ENCODE assay signal across 10 cellular contexts in genomic region chr1:67060811-67061218, GRCh38. TPM values are rescaled to one million over a fixed set of nuclear protein-coding genes. Genes with fewer than 3 reads are reported as not detected.
DNase-seq lines count a peak whose midpoint lies in the region; ATAC-seq, FAIRE-seq and TF ChIP-seq lines count a peak whose summit lies in the region.
"Had no signal": no experiment of that assay in that cellular context is flagged by ENCODE, and none has a peak within 500 bp of the region (broad histone marks: within the 10 kb centered on the region; RNA-seq: fewer than 3 reads in every experiment).

No MANE protein-coding gene starts in this region.

- H3K27ac ChIP-seq in AG04450 (ENCODE audit: low read depth, low read length) (peak overlapping the region; percentile 85), K562 (ENCODE audit: extremely low read depth, low read depth, low read length) (no peak overlapping the region)
- H3K27ac ChIP-seq: neural progenitor cell had no signal

- H3K9me1 ChIP-seq in K562 (ENCODE audit: control insufficient read depth, insufficient read depth, low read length): no peaks in the 10 kb centered on the region

- intact Hi-C loops in K562 (cut with micrococcal nuclease): no loop called here

- TF ChIP-seq RAD21 in K562 (CRISPR knock-in tag; conservative IDR thresholded peaks at IDR 0.05 in 1 of 2, IDR thresholded peaks at IDR 0.05 in 1 of 2): 0 out of 4 replicates have a peak, but pooled peaks of 1 of the 2 experiments have one; percentile 21

- FAIRE-seq in K562 (lab: Jason Lieb, UNC): peak; percentile 44

- TF ChIP-seq POLR2A in K562 (conservative IDR thresholded peaks at IDR 0.05): no peak

- in situ Hi-C loops in K562 (cut with MboI): no loop called here

- 18% methylated on average over 2 of the region's 2 CpGs for WGBS in K562 (ENCODE audit: insufficient coverage, low coverage, missing lambda C conversion rate)

- POLR2A ChIA-PET in AG04450 (lab: Yijun Ruan, JAX) (interaction anchor here (0.8 to 1.8 kb wide), 4 partner anchors 17 to 136 kb away, joined by 3 to 7 read pairs (median 4); partner anchors contain the start of genes DNAI4 and MIER1), K562 (lab: Yijun Ruan, JAX) (interaction anchor here (1.1 kb wide), 1 partner anchor 13 kb away, joined by 4 read pairs; no protein-coding TSS in a partner anchor)

- CTCF ChIA-PET in AG04450 (lab: Charles Lee): interaction anchor here (1.0 to 1.9 kb wide), 2 partner anchors 65 to 88 kb away, joined by 4 to 9 read pairs; no protein-coding TSS in a partner anchor
- CTCF ChIA-PET in K562 (lab: Yijun Ruan, JAX; ENCODE audit: low intra/inter-chr PET ratio): no interaction called here

- peak overlapping the region; percentile 35; the same call in 1 of the 2 replicates for H2AFZ ChIP-seq in K562 (ENCODE audit: low read depth, low read length)
- H2AFZ ChIP-seq: neural progenitor cell had no signal

- no peaks in the 10 kb centered on the region for H3K36me3 ChIP-seq in K562 (ENCODE audit: control insufficient read depth, insufficient read depth, low read length)
- H3K36me3 ChIP-seq: neural progenitor cell had no signal

- H3K9me3 ChIP-seq in AG04450 (ENCODE audit: control insufficient read depth, insufficient read depth, low read length): no peaks in the 10 kb centered on the region
- H3K9me3 ChIP-seq in K562 (replicated peaks; ENCODE audit: control insufficient read depth, insufficient read depth, low read depth, low read length): no peaks in the 10 kb centered on the region

- no peak for ATAC-seq in K562
- no peak for ATAC-seq in GM19397 (IDR thresholded peaks at IDR 0.05; ENCODE audit: unreplicated experiment)
- ATAC-seq in GM18873 (IDR thresholded peaks at IDR 0.05; ENCODE audit: low FRiP score, unreplicated experiment): no peak
- no peak for ATAC-seq in GM19324 (IDR thresholded peaks at IDR 0.05; ENCODE audit: low FRiP score, unreplicated experiment)

- DNase-seq in AG04450 (ENCODE audit: low read depth, low spot score) (peak; percentile 97), LoVo (ENCODE audit: low spot score) (peak; percentile 58), K562 (ENCODE audit: extremely low read depth in 1 of 4, low spot score in 3 of 4) (peak in 2 of 4 experiments; percentile 18 to 44), left kidney (ENCODE audit: low read depth, low spot score) (peak; percentile 2), DMS79 (lab: John Stamatoyannopoulos, UW) (no peak)
- DNase-seq: NCI-H446 treated with DMSO at 0.1 percent for 48 hours had no signal

- no peak overlapping the region for H3K9ac ChIP-seq in K562 (ENCODE audit: insufficient read depth in 1 of 2, low read depth in 2 of 2, low read length in 2 of 2)
- H3K9ac ChIP-seq: neural progenitor cell had no signal

- no TSS peak for BruUV-seq in K562 (replicated peaks; lab: Mats Ljungman, UMichigan)

- H3K4me3 ChIP-seq in AG04450 (ENCODE audit: low read depth, low read length): no peak overlapping the region
- H3K4me3 ChIP-seq in K562: no peak overlapping the region
- H3K4me3 ChIP-seq: neural progenitor cell had no signal

- no peak overlapping the region for H3K4me2 ChIP-seq in K562 (ENCODE audit: insufficient read depth, low read length)
- H3K4me2 ChIP-seq: neural progenitor cell had no signal

- H3K27me3 ChIP-seq in AG04450 (ENCODE audit: control insufficient read depth, insufficient read depth, low read length): no peaks in the 10 kb centered on the region
- no peaks in the 10 kb centered on the region for H3K27me3 ChIP-seq in K562 (ENCODE audit: control insufficient read depth in 2 of 2, insufficient read depth in 2 of 2, low read length in 2 of 2)
- H3K27me3 ChIP-seq: neural progenitor cell had no signal

- TF ChIP-seq EP300 in K562 (IDR thresholded peaks at IDR 0.05; ENCODE audit: low read length): no peak

- H3K79me2 ChIP-seq in K562 (ENCODE audit: control insufficient read depth, insufficient read depth, low read length): no peaks in the 10 kb centered on the region

- TF ChIP-seq CTCF in AG04450 (IDR thresholded peaks at IDR 0.05; ENCODE audit: low read depth, low read length): no peak
- no peak for TF ChIP-seq CTCF in K562 (IDR thresholded peaks at IDR 0.05 in 2 of 3, conservative IDR thresholded peaks at IDR 0.05 in 1 of 3; ENCODE audit: insufficient read depth in 2 of 3, low read depth in 1 of 3, low read length in 3 of 3)

- no peaks in the 10 kb centered on the region for H4K20me1 ChIP-seq in K562 (replicated peaks; ENCODE audit: control insufficient read depth, insufficient read depth, low read length)

- peaks cover 0 to 15% of the 10 kb centered on the region in 2 experiments; a peak in 2 of 5 replicates for H3K4me1 ChIP-seq in K562 (replicated peaks in 1 of 2; ENCODE audit: control insufficient read depth in 2 of 2, insufficient read depth in 2 of 2, low read length in 2 of 2)

TF ChIP-seq in K562, 482 proteins besides CTCF, POLR2A, EP300 and RAD21 (continues in another document):
- 0 out of 2 replicates have a peak, but pooled peaks have one; percentile 77 for TF ChIP-seq ZNF75A (CRISPR knock-in tag; IDR thresholded peaks at IDR 0.05)
- TF ChIP-seq ZBTB12 (CRISPR knock-in tag; IDR thresholded peaks at IDR 0.05): peak; percentile 79
- no peak for TF ChIP-seq HLTF (IDR thresholded peaks at IDR 0.05)
- peak; percentile 80 for TF ChIP-seq PYGO2 (tag; IDR thresholded peaks at IDR 0.05)
- TF ChIP-seq ZKSCAN3 (CRISPR knock-in tag; IDR thresholded peaks at IDR 0.05): no peak
- TF ChIP-seq ZNF592 (IDR thresholded peaks at IDR 0.05): peak; percentile 90
- TF ChIP-seq ZNF212 (CRISPR knock-in tag; IDR thresholded peaks at IDR 0.05): 0 out of 2 replicates have a peak, but pooled peaks have one; percentile 56
- peak; percentile 80; the same call in 1 of the 2 replicates for TF ChIP-seq GTF2A2 (tag; IDR thresholded peaks at IDR 0.05)
- TF ChIP-seq HDAC8 (tag; IDR thresholded peaks at IDR 0.05): peak; percentile 69; the same call in 1 of the 2 replicates

RNA-seq across cellular contexts. Expression of gene SLC35D1, which starts 6.9 kb away (rescaled TPM):
- polyA plus RNA-seq in AG04450 (2011; rRNA removed) (21.8 and 28.9 TPM in 2 replicates), K562 (2011; rRNA removed) (6.2 and 6.4 TPM in 2 replicates), K562 (2014; fragmentation: Illumina TruSeq; extraction: Trizol) (6.7 and 6.8 TPM in 2 replicates), K562 (2014; fragmentation: Nextera tagmentation; extraction: Ambion mirVana) (1 to 10 TPM; 2.3 to 3.4 TPM), K562 (2014; rRNA removed) (4.9 and 5.7 TPM in 2 replicates)
- polyA minus RNA-seq in AG04450 (2011; rRNA and poly(A)+ RNA removed): 18.1 and 26.7 TPM in 2 replicates
- total RNA-seq in K562 (2011; cell fraction: chromatin; rRNA removed; ENCODE audit: low replicate concordance): 9.7 and 20.5 TPM in 2 replicates
- total RNA-seq in K562 (2011; cell fraction: nucleolus; rRNA removed): 8.0 and 10.0 TPM in 2 replicates
- total RNA-seq in K562 (2011; cell fraction: nucleoplasm; rRNA removed): 18.1 and 27.9 TPM in 2 replicates
- total RNA-seq in K562 (2014; rRNA removed) (5.2 and 5.3 TPM in 2 replicates), K562 (2014; rRNA removed; fragmentation: Illumina TruSeq; extraction: Trizol) (9.3 and 10.1 TPM in 2 replicates), K562 (2015; rRNA removed; fragmentation: Illumina TruSeq; extraction: Trizol) (9.5 and 10.4 TPM in 2 replicates), K562 (2021) (6.5 and 7.1 TPM in 2 replicates)
- polyA plus RNA-seq in K562 (2011; cell fraction: cytosol; rRNA removed): 2.3 and 5.1 TPM in 2 replicates
- 7.5 and 11.6 TPM in 2 replicates for polyA plus RNA-seq in K562 (2011; cell fraction: nucleus; rRNA removed)
- 4.5 and 4.7 TPM in 2 replicates for polyA plus RNA-seq in K562 (2012)
- polyA minus RNA-seq in K562 (2011; rRNA and poly(A)+ RNA removed): 11.2 and 12.1 TPM in 2 replicates
- 4.0 and 4.7 TPM in 2 replicates for polyA minus RNA-seq in K562 (2011; cell fraction: cytosol; rRNA and poly(A)+ RNA removed)
- 5.8 and 10.3 TPM in 2 replicates for polyA minus RNA-seq in K562 (2011; cell fraction: nucleus; rRNA and poly(A)+ RNA removed)
